In the genomic region with DNA sequence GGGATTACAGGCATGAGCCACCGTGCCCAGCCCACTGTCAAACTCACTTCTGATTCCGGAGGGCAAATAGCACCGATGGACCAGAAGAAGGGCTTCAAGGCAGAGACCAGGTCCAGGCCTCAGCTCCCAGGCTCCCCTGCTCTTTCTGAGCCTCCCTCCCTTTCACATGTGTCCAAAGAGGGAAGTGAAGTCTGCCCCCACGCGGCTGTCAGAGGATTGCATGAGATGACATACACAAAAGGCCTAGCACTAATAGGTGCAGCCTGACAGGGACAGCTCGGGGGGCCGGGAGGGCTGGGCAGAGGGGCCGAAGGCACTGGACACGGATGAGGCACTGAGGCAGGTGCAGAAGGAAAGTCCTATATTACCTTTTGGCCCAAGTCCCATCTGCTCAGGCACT, we compare ENCODE assay signal across 8 cellular contexts. TPM values are rescaled to one million over a fixed set of nuclear protein-coding genes. Genes with fewer than 3 reads are reported as not detected.
DNase-seq lines count a peak whose midpoint lies in the region; ATAC-seq and TF ChIP-seq lines count a peak whose summit lies in the region.
"Had no signal": no experiment of that assay in that cellular context is flagged by ENCODE, and none has a peak within 500 bp of the region (broad histone marks: within the 10 kb centered on the region; RNA-seq: fewer than 3 reads in every experiment).

No MANE protein-coding gene starts in this region.

- H3K27ac ChIP-seq in mesendoderm (ENCODE audit: low read depth, low read length), result no peak overlapping the region

- peak overlapping the region; percentile 25 for H3K56ac ChIP-seq in mesendoderm (ENCODE audit: low read length)

- in situ Hi-C loops in KBM-7 (cut with MboI; ENCODE audit: low pct_unique_long_range_greater_than_20kb, low sequenced_read_pairs), result no loop called here

- DNase-seq in GM12864 (ENCODE audit: low read depth) (no peak), KBM-7 (peak; percentile 56), mesendoderm (peak; percentile 88)
- peak; percentile 22 to 30 for DNase-seq in activated T-cell treated with anti-CD3 and anti-CD28 coated beads, Interleukin-2, amount 50 U/mL, for 72 hours
- no peak for DNase-seq in activated effector memory CD4-positive, alpha-beta T cell treated with Interleukin-2 at 50 U/mL for 16 hours

- H3K27me3 ChIP-seq in mesendoderm (ENCODE audit: insufficient read depth, low read length, poor library complexity), result no peaks in the 10 kb centered on the region

- no peaks in the 10 kb centered on the region for H3K79me2 ChIP-seq in mesendoderm (ENCODE audit: control insufficient read depth, insufficient read depth, low read length)

- no peaks in the 10 kb centered on the region for H3K36me3 ChIP-seq in mesendoderm (ENCODE audit: control insufficient read depth, insufficient read depth, low read length)

- no peak overlapping the region for H4K8ac ChIP-seq in mesendoderm (ENCODE audit: low read depth, low read length)

- H2BK15ac ChIP-seq in mesendoderm (replicated peaks; ENCODE audit: low read depth), result no peak overlapping the region

- H4K5ac ChIP-seq in mesendoderm (ENCODE audit: low read length), result no peak overlapping the region

- peak in 1 of 2 donors; percentile 44 for ATAC-seq in activated T-cell treated with anti-CD3 and anti-CD28 coated beads, Interleukin-2, amount 50 U/mL, for 72 hours (replicated peaks in 1 of 2)
- no peak for ATAC-seq in HG03378 (IDR thresholded peaks at IDR 0.05; ENCODE audit: unreplicated experiment)
- no peak for ATAC-seq in GM21723 (IDR thresholded peaks at IDR 0.05; ENCODE audit: unreplicated experiment)

- H3K4me1 ChIP-seq in mesendoderm (ENCODE audit: control insufficient read depth, low read depth, low read length), result no peaks in the 10 kb centered on the region

- H3K4me3 Mint-ChIP-seq in activated T-cell treated with anti-CD3 and anti-CD28 coated beads, Interleukin-2, amount 50 U/mL, for 72 hours, result no peak overlapping the region

- no peak overlapping the region for H2AK5ac ChIP-seq in mesendoderm (ENCODE audit: low read length)

- no peaks in the 10 kb centered on the region for H3K9me3 Mint-ChIP-seq in activated T-cell treated with anti-CD3 and anti-CD28 coated beads, Interleukin-2, amount 50 U/mL, for 72 hours

- H3K4me1 Mint-ChIP-seq in activated T-cell treated with anti-CD3 and anti-CD28 coated beads, Interleukin-2, amount 50 U/mL, for 72 hours (ENCODE audit: low read depth), result peaks cover 7% of the 10 kb centered on the region

- peaks cover 8% of the 10 kb centered on the region for H3K27me3 Mint-ChIP-seq in activated T-cell treated with anti-CD3 and anti-CD28 coated beads, Interleukin-2, amount 50 U/mL, for 72 hours (ENCODE audit: low read depth)

- H3K36me3 Mint-ChIP-seq in activated T-cell treated with anti-CD3 and anti-CD28 coated beads, Interleukin-2, amount 50 U/mL, for 72 hours (ENCODE audit: insufficient read depth in 2 of 2), result no peaks in the 10 kb centered on the region

- peak; percentile 72 for TF ChIP-seq CTCF in GM12864 (IDR thresholded peaks at IDR 0.05; ENCODE audit: low read depth, low read length, missing control alignments)

- no peak overlapping the region for H3K27ac Mint-ChIP-seq in activated T-cell treated with anti-CD3 and anti-CD28 coated beads, Interleukin-2, amount 50 U/mL, for 72 hours

- H3K4me3 ChIP-seq in GM12864 (ENCODE audit: low read depth, low read length) (no peak overlapping the region), mesendoderm (ENCODE audit: low read length) (no peak overlapping the region)

- H2BK120ac ChIP-seq in mesendoderm (ENCODE audit: low read depth, low read length), result no peak overlapping the region

- no peak overlapping the region for H3K4ac ChIP-seq in mesendoderm (ENCODE audit: low read depth, low read length)

- no peak overlapping the region for H3K4me2 ChIP-seq in mesendoderm (ENCODE audit: low read length)

- no peak overlapping the region for H3K18ac ChIP-seq in mesendoderm (ENCODE audit: low read length)

- H3K23ac ChIP-seq in mesendoderm (ENCODE audit: low read length), result no peak overlapping the region

- no peaks in the 10 kb centered on the region for H3K79me1 ChIP-seq in mesendoderm (ENCODE audit: low read length)

- WGBS in mesendoderm (ENCODE audit: extremely low coverage, insufficient coverage, low lambda C conversion rate), result no CpG with 5 or more reads among the region's 9 CpGs

- H2BK5ac ChIP-seq in mesendoderm (ENCODE audit: low read length), result no peak overlapping the region

- no peak overlapping the region for H3K9ac ChIP-seq in mesendoderm (ENCODE audit: low read length)

RNA-seq across cellular contexts. Expression of a gene that starts 16.1 kb away (rescaled TPM):
- total RNA-seq in activated T-cell treated with anti-CD3 and anti-CD28 coated beads, Interleukin-2, amount 50 U/mL, for 72 hours, result 1 to 10 TPM; 1.3 to 3.3 TPM
- polyA plus RNA-seq in mesendoderm (2013, experiment 1 of 2), result 1.7 TPM
- polyA plus RNA-seq in mesendoderm (2013, experiment 2 of 2), result 1.2 TPM
- total RNA-seq: T-helper 2 cell treated with Interferon-gamma antibody and Interleukin-4, amounts not matched to agents 100 ng/mL and 5 ng/mL, for 36 hours had no signal

RNA-seq across cellular contexts. Expression of a gene that starts 29.6 kb away (rescaled TPM):
- not detected for total RNA-seq in activated T-cell treated with anti-CD3 and anti-CD28 coated beads, Interleukin-2, amount 50 U/mL, for 72 hours
- polyA plus RNA-seq in mesendoderm (2013, experiment 1 of 2), result 0.03 TPM
- polyA plus RNA-seq in mesendoderm (2013, experiment 2 of 2), result 0.03 TPM
- total RNA-seq: T-helper 2 cell treated with Interferon-gamma antibody and Interleukin-4, amounts not matched to agents 100 ng/mL and 5 ng/mL, for 36 hours had no signal

Comparison
In these comparisons a context has a peak if more than half of its experiments do, and no peak if none do; other contexts are left out.
1. DNase-seq: peak in KBM-7 (single experiment), activated T-cell treated with anti-CD3 and anti-CD28 coated beads, Interleukin-2, amount 50 U/mL, for 72 hours (2 of 2) and mesendoderm (single experiment); none in GM12864 (single experiment) and activated effector memory CD4-positive, alpha-beta T cell treated with Interleukin-2 at 50 U/mL for 16 hours (single experiment).